In the genomic region with DNA sequence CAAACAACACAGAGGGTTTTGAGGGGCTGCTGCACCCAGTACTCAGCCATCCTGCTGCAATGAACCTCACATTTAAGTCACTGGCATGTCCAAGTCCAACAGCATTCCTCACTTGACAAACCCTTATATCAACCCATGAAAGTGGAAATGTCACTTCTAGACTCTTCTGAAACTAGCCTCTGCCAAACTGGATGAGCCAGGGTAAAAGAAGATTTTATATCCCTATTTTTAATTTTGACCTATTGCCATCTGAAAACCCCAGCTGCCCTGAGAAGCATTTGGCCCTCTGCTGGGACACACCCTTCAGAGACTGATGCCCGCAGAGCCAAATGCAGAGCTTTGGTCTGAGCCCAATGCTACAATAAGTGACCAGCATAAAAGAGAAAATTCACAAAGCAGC, we compare ENCODE assay signal across 23 cellular contexts.
"Had no signal": no experiment of that assay in that cellular context is flagged by ENCODE, and none has a peak within 500 bp of the region (broad histone marks: within the 10 kb centered on the region; RNA-seq: fewer than 3 reads in every experiment).

No MANE protein-coding gene starts in this region.

- H3K9me3 ChIP-seq: sigmoid colon, spleen, thoracic aorta, upper lobe of right lung had no signal

- H3K27me3 ChIP-seq: brain microvascular endothelial cell, left lung, sigmoid colon, spleen, upper lobe of right lung had no signal

- H3K36me3 ChIP-seq: brain microvascular endothelial cell, left lung, sigmoid colon, thoracic aorta had no signal

- H3K4me1 ChIP-seq: left lung, sigmoid colon, spleen, upper lobe of right lung had no signal

- H3K27me3 Mint-ChIP-seq: activated naive CD4-positive, alpha-beta T cell treated with anti-CD3 and anti-CD28 coated beads, Interleukin-2, amount 50 U/mL, for 24 hours had no signal

- H3K27ac ChIP-seq: brain microvascular endothelial cell, left lung, sigmoid colon, spleen, thoracic aorta, upper lobe of right lung had no signal

- DNase-seq: activated B cell treated with CpG ODN at 0.5 μM for 24 hours; activated CD4-positive, alpha-beta T cell treated with anti-CD3 and anti-CD28 coated beads, Interleukin-2, amount 50 U/mL, for 1 hour; activated CD8-positive, alpha-beta T cell treated with anti-CD3 and anti-CD28 coated beads, Interleukin-2, amount 10 ng/mL, durations not matched to agents 7 days and 5 days; activated gamma-delta T cell treated with Interleukin-2 at 50 U/mL for 16 hours; aorta; brain microvascular endothelial cell; central memory CD4-positive, alpha-beta T cell; cortex of kidney; foreskin fibroblast; immature natural killer cell; left lung; mammary epithelial cell; midbrain; sigmoid colon; spleen; stimulated activated CD4-positive, alpha-beta T cell treated with anti-CD3 and anti-CD28 coated beads, Interleukin-4, amount 100 ng/mL, for 1 hour; stimulated activated naive CD4-positive, alpha-beta T cell; T1000; upper lobe of right lung had no signal

- ATAC-seq: activated CD8-positive, alpha-beta T cell treated with anti-CD3 and anti-CD28 coated beads, Interleukin-2, amount 10 ng/mL, durations not matched to agents 7 days and 5 days; left lung; upper lobe of right lung had no signal

- H3K27ac Mint-ChIP-seq: activated B cell treated with CpG ODN at 0.5 μM for 24 hours; activated CD8-positive, alpha-beta T cell treated with anti-CD3 and anti-CD28 coated beads, Interleukin-2, amount 10 ng/mL, durations not matched to agents 7 days and 5 days; activated T-helper 1 cell treated with anti-CD3 and anti-CD28 coated beads, Interleukin-12 subunit alpha, Interleukin-12 subunit beta, Interleukin-2, Interleukin-4 antibody, amounts not matched to agents 30 ng/mL and 10 ng/mL and 1 ng/mL, durations not matched to agents 14 hours and 24 hours and 36 hours; immature natural killer cell; nephron had no signal

- H3K4me1 Mint-ChIP-seq: activated B cell treated with CpG ODN at 0.5 μM for 24 hours; activated naive CD4-positive, alpha-beta T cell treated with anti-CD3 and anti-CD28 coated beads, Interleukin-2, amount 50 U/mL, for 24 hours; immature natural killer cell had no signal

- H3K9me3 Mint-ChIP-seq: activated B cell treated with CpG ODN at 0.5 μM for 24 hours; activated naive CD4-positive, alpha-beta T cell treated with anti-CD3 and anti-CD28 coated beads, Interleukin-2, amount 50 U/mL, for 24 hours; activated T-helper 1 cell treated with anti-CD3 and anti-CD28 coated beads, Interleukin-12 subunit alpha, Interleukin-12 subunit beta, Interleukin-2, Interleukin-4 antibody, amounts not matched to agents 30 ng/mL and 10 ng/mL and 1 ng/mL, durations not matched to agents 14 hours and 24 hours and 36 hours; immature natural killer cell had no signal

- H3K4me3 Mint-ChIP-seq: activated B cell treated with CpG ODN at 0.5 μM for 24 hours; activated CD8-positive, alpha-beta T cell treated with anti-CD3 and anti-CD28 coated beads, Interleukin-2, amount 10 ng/mL, durations not matched to agents 7 days and 5 days; activated naive CD4-positive, alpha-beta T cell treated with anti-CD3 and anti-CD28 coated beads, Interleukin-2, amount 50 U/mL, for 24 hours; activated T-helper 1 cell treated with anti-CD3 and anti-CD28 coated beads, Interleukin-12 subunit alpha, Interleukin-12 subunit beta, Interleukin-2, Interleukin-4 antibody, amounts not matched to agents 30 ng/mL and 10 ng/mL and 1 ng/mL, durations not matched to agents 14 hours and 24 hours and 36 hours; immature natural killer cell; nephron had no signal

- H3K4me3 ChIP-seq: left lung, sigmoid colon, spleen, thoracic aorta, upper lobe of right lung had no signal
